8 cellular contexts compared by ENCODE assay signal in the genomic region with DNA sequence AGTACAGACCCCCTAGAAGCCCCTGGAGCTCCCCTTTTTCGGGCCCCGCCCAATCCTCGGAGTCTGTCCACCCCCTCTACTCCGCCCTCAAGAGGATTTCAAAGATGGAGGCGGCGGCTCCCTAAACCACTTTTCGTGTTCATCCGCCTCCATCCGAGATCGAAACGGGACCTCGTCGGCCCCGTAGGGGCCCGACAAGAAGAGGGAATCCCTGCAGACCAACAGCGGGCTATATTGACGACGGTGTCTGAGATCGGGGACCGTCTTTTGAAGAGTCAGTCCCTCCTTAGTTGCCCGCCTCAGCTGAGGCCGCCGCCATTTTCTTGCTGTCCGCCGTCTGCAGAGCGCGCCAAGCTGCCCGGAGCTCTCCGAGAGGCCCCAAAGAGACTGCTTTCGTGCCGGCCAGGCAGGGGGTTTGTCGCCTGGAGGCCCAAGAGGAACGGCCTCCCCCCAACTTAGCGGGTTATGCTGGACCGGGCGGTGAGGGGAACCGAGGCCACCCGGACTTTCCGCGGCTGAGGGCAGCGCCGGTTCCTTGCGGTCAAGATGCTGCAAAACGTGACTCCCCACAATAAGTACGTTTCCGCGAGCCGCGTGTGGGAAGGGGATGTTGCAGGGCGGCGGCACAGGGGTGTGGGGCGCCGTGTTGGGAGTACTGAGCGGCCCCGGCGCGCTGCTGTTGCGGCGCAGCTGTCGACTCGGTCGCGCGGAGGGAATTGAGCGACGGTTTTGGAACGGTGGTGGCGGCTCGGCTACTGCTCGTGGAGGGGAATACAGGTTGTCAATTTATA. TPM values are rescaled to one million over a fixed set of nuclear protein-coding genes. Genes with fewer than 3 reads are reported as not detected.
DNase-seq lines count a peak whose midpoint lies in the region; ATAC-seq and TF ChIP-seq lines count a peak whose summit lies in the region.

No MANE protein-coding gene starts in this region.

- peaks cover 0 to 2% (median 0%) of the 10 kb centered on the region in 6 donors for H3K9me3 Mint-ChIP-seq in immature natural killer cell

- TF ChIP-seq POLR2A in Peyer's patch (IDR thresholded peaks at IDR 0.05) = no peak

- ATAC-seq in GM19395 (IDR thresholded peaks at IDR 0.05; ENCODE audit: unreplicated experiment) (peak; percentile 6), GM21423 (IDR thresholded peaks at IDR 0.05; ENCODE audit: unreplicated experiment) (no peak)

- DNase-seq in Peyer's patch (peak; percentile 58 to 79 (median 66)), astrocyte of the cerebellum (ENCODE audit: low read depth) (no peak), immature natural killer cell (peak in 1 of 3 donors; percentile 70), cortex of kidney (lab: John Stamatoyannopoulos, UW) (no peak)
- peak; percentile 36 to 37 for DNase-seq in stimulated activated CD4-positive, alpha-beta T cell treated with anti-CD3 and anti-CD28 coated beads, Interleukin-1b, Interleukin-23, amount 100 ng/mL, for 4 hours (ENCODE audit: low read depth in 2 of 2)

- H3K27me3 Mint-ChIP-seq in immature natural killer cell (ENCODE audit: low read depth in 3 of 3) = peaks cover 48 to 66% (median 63%) of the 10 kb centered on the region in 3 donors

- peak overlapping the region; percentile 100 for H3K27ac ChIP-seq in 22Rv1
- peak overlapping the region; percentile 74 to 100 (median 100) for H3K27ac ChIP-seq in Peyer's patch

- no peaks in the 10 kb centered on the region for H3K9me3 ChIP-seq in Peyer's patch

- peaks cover 42 to 56% (median 52%) of the 10 kb centered on the region in 3 donors for H3K36me3 Mint-ChIP-seq in immature natural killer cell

- H3K27ac Mint-ChIP-seq in immature natural killer cell = peak overlapping the region; percentile 89 to 100 (median 100)

- in situ Hi-C loops in astrocyte of the cerebellum (cut with HindIII; ENCODE audit: low sequenced_read_pairs) = loop anchor here (10.0 kb wide), 1 partner anchor 128 kb away; a partner anchor contains a TSS

- peaks cover 58 to 65% of the 10 kb centered on the region in 2 donors for H3K4me1 Mint-ChIP-seq in immature natural killer cell

- H3K36me3 ChIP-seq in Peyer's patch = peaks cover 0 to 43% (median 3%) of the 10 kb centered on the region in 3 donors

- no peak for TF ChIP-seq CTCF in 22Rv1 (IDR thresholded peaks at IDR 0.05)
- no peak for TF ChIP-seq CTCF in Peyer's patch (IDR thresholded peaks at IDR 0.05)
- TF ChIP-seq CTCF in astrocyte of the cerebellum (IDR thresholded peaks at IDR 0.05; ENCODE audit: low read depth, low read length, missing control alignments) = no peak

- peaks cover 0 to 33% (median 5%) of the 10 kb centered on the region in 4 donors for H3K4me1 ChIP-seq in Peyer's patch

- H3K4me3 ChIP-seq in Peyer's patch (peak overlapping the region; percentile 81 to 95 (median 90)), astrocyte of the cerebellum (ENCODE audit: low read depth, low read length) (peak overlapping the region; percentile 92)

- peak overlapping the region; percentile 92 to 99 (median 95) for H3K4me3 Mint-ChIP-seq in immature natural killer cell

- no peaks in the 10 kb centered on the region for H3K27me3 ChIP-seq in Peyer's patch

RNA-seq across cellular contexts. Expression of a gene that starts 4.2 kb away (rescaled TPM):
- total RNA-seq in Peyer's patch = 100 to 1,000 TPM; 146 to 525 (median 205) TPM
- polyA plus RNA-seq in immature natural killer cell = 100 to 1,000 TPM in 1 of 3 donors, 10 to 100 TPM in 2; 29.8 to 119 (median 31.5) TPM

RNA-seq across cellular contexts. Expression of a gene that starts 19.7 kb away (rescaled TPM):
- total RNA-seq in Peyer's patch = 10 to 100 TPM; 47.0 to 79.9 (median 62.1) TPM
- 10 to 100 TPM; 39.2 to 78.7 (median 69.7) TPM for polyA plus RNA-seq in immature natural killer cell

RNA-seq across cellular contexts. Expression of a gene that starts 31.7 kb away (rescaled TPM):
- total RNA-seq in Peyer's patch = 100 to 1,000 TPM in 1 of 4 donors, 10 to 100 TPM in 3; 59.4 to 199 (median 91.6) TPM
- polyA plus RNA-seq in immature natural killer cell = 100 to 1,000 TPM in 1 of 3 donors, 10 to 100 TPM in 2; 38.3 to 104 (median 89.1) TPM

RNA-seq across cellular contexts. Expression of a gene that starts 36.8 kb away (rescaled TPM):
- 10 to 100 TPM in 1 of 4 donors, 1 to 10 TPM in 1, under 1 TPM in 1, not detected in 1; 0.95 to 26.4 (median 1.5) TPM for total RNA-seq in Peyer's patch
- polyA plus RNA-seq in immature natural killer cell = 1 to 10 TPM in 2 of 3 donors, under 1 TPM in 1; 0.37 to 5.2 (median 2.8) TPM

Comparison
In these comparisons a context has a peak if more than half of its experiments do, and no peak if none do; other contexts are left out.
1. DNase-seq: peak in Peyer's patch (3 of 3) and stimulated activated CD4-positive, alpha-beta T cell treated with anti-CD3 and anti-CD28 coated beads, Interleukin-1b, Interleukin-23, amount 100 ng/mL, for 4 hours (2 of 2); none in astrocyte of the cerebellum (single experiment) and cortex of kidney (single experiment).